In the genomic region with DNA sequence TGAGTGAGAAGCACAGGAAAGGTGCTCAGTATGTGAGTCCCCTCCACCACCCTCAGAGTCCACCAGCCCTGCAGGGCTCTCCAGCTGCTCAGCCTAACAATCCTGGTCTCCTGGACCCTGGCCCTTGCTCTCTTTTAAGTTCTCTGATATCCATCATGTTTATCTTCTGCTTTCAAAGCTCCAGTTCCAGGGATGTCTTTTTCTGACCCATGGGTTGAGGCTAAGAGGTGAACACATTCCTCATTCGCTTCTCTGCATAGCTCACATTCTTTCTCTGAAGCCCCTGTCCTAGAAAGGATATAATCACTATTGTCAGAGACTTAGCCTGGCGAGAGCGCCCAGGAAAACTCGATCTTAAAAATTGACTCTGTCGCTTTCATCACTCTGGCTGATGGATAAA, we compare ENCODE assay signal across 25 cellular contexts.
DNase-seq lines count a peak whose midpoint lies in the region; ATAC-seq, FAIRE-seq and TF ChIP-seq lines count a peak whose summit lies in the region.
"Had no signal": no experiment of that assay in that cellular context is flagged by ENCODE, and none has a peak within 500 bp of the region (broad histone marks: within the 10 kb centered on the region; RNA-seq: fewer than 3 reads in every experiment).

No MANE protein-coding gene starts in this region.

- H2BK12ac ChIP-seq in mesenchymal stem cell (ENCODE audit: low read length in 2 of 2) = no peak overlapping the region

- H3K4me3 ChIP-seq in HepG2 (replicated peaks in 1 of 3; ENCODE audit: insufficient read depth in 1 of 3, low read depth in 2 of 3, low read length in 3 of 3) (no peak overlapping the region), right lobe of liver (no peak overlapping the region), mesenchymal stem cell (ENCODE audit: insufficient read depth in 1 of 2, low read depth in 1 of 2, low read length in 2 of 2) (no peak overlapping the region)
- H3K4me3 ChIP-seq: SK-N-MC, upper lobe of left lung had no signal

- H3K4me1 Mint-ChIP-seq in type B pancreatic cell (ENCODE audit: unreplicated experiment) = peaks cover 27% of the 10 kb centered on the region

- no peaks in the 10 kb centered on the region for H3K36me3 Mint-ChIP-seq in type B pancreatic cell
- H3K36me3 Mint-ChIP-seq: brain; CD4-positive, alpha-beta memory T cell had no signal

- H3K27ac ChIP-seq in HepG2 (ENCODE audit: extremely low read length, insufficient read depth, low read length) (peak overlapping the region; percentile 36), right lobe of liver (no peak overlapping the region), mesenchymal stem cell (ENCODE audit: low read length, poor library complexity, severe bottlenecking) (peak overlapping the region; percentile 37)
- H3K27ac ChIP-seq: SK-N-MC, upper lobe of left lung had no signal

- H3K9ac ChIP-seq in HepG2 (ENCODE audit: insufficient read depth, low read depth, low read length) = no peak overlapping the region
- H3K9ac ChIP-seq in mesenchymal stem cell (ENCODE audit: low read length) = no peak overlapping the region

- in situ Hi-C loops in HepG2 (cut with HindIII; ENCODE audit: extremely low pct_ligation_motif_present, low pct_unique_long_range_greater_than_20kb) = no loop called here

- no peaks in the 10 kb centered on the region for H3K79me2 ChIP-seq in HepG2 (ENCODE audit: insufficient read depth, low read length)

- peak; percentile 94 for FAIRE-seq in HepG2 (lab: Jason Lieb, UNC)
- FAIRE-seq: TTC549 had no signal

- no peak overlapping the region for H3K23ac ChIP-seq in mesenchymal stem cell (ENCODE audit: low read length in 2 of 2)

- H2BK120ac ChIP-seq in mesenchymal stem cell (ENCODE audit: low read depth, low read length) = no peak overlapping the region

- no peaks in the 10 kb centered on the region for H3K36me3 ChIP-seq in HepG2 (replicated peaks in 1 of 2; ENCODE audit: control insufficient read depth in 1 of 2, insufficient read depth in 2 of 2, low read length in 2 of 2)
- no peaks in the 10 kb centered on the region for H3K36me3 ChIP-seq in right lobe of liver
- H3K36me3 ChIP-seq in mesenchymal stem cell (ENCODE audit: control insufficient read depth in 1 of 2, insufficient read depth in 2 of 2, low read depth in 1 of 2, low read length in 2 of 2) = no peaks in the 10 kb centered on the region
- H3K36me3 ChIP-seq: upper lobe of left lung had no signal

- TF ChIP-seq CTCF in HepG2 (CRISPR knock-in tag; IDR thresholded peaks at IDR 0.05) = no peak
- no peak for TF ChIP-seq CTCF in right lobe of liver (IDR thresholded peaks at IDR 0.05)
- no peak for TF ChIP-seq CTCF in type B pancreatic cell (conservative IDR thresholded peaks at IDR 0.05)

- peak overlapping the region; percentile 58 for H3K27ac Mint-ChIP-seq in type B pancreatic cell
- H3K27ac Mint-ChIP-seq: activated CD4-positive, alpha-beta T cell treated with anti-CD3 and anti-CD28 coated beads for 36 hours had no signal

- H3K9me3 Mint-ChIP-seq in type B pancreatic cell = peaks cover 3% of the 10 kb centered on the region
- H3K9me3 Mint-ChIP-seq: activated T-cell treated with anti-CD3 and anti-CD28 coated beads, Interleukin-2, amount 50 U/mL, for 4 hours; brain; CD4-positive, alpha-beta memory T cell had no signal

- no peak overlapping the region for H3K4me3 Mint-ChIP-seq in type B pancreatic cell
- H3K4me3 Mint-ChIP-seq: activated CD4-positive, alpha-beta T cell treated with anti-CD3 and anti-CD28 coated beads for 36 hours; activated T-cell treated with anti-CD3 and anti-CD28 coated beads, Interleukin-2, amount 50 U/mL, for 4 hours; brain; CD4-positive, alpha-beta memory T cell; naive B cell had no signal

- no peaks in the 10 kb centered on the region for H3K27me3 Mint-ChIP-seq in type B pancreatic cell
- H3K27me3 Mint-ChIP-seq: activated CD4-positive, alpha-beta T cell treated with anti-CD3 and anti-CD28 coated beads for 36 hours; CD4-positive, alpha-beta memory T cell had no signal

- H2BK15ac ChIP-seq in mesenchymal stem cell (ENCODE audit: low read depth, poor library complexity, severe bottlenecking) = no peak overlapping the region

- intact Hi-C loops in HepG2 (cut with micrococcal nuclease; ENCODE audit: unreplicated experiment) = no loop called here
- intact Hi-C loops in right lobe of liver (cut with DNase I) = no loop called here

- POLR2A ChIA-PET in HepG2 (lab: Yijun Ruan, JAX) = no interaction called here

- H2AK5ac ChIP-seq in mesenchymal stem cell (ENCODE audit: low read length, severe bottlenecking) = no peak overlapping the region

- H3K4ac ChIP-seq in mesenchymal stem cell (ENCODE audit: low read depth in 1 of 2, low read length in 2 of 2) = no peak overlapping the region

- CTCF ChIA-PET in HepG2 (lab: Yijun Ruan, JAX; ENCODE audit: low intra/inter-chr PET ratio, low total read pairs) = no interaction called here

- no peak overlapping the region for H4K91ac ChIP-seq in mesenchymal stem cell (ENCODE audit: low read length)

- H3K14ac ChIP-seq in mesenchymal stem cell (ENCODE audit: low read length in 2 of 2) = no peak overlapping the region

- peak; percentile 94 for ATAC-seq in HepG2
- no peak for ATAC-seq in right lobe of liver
- ATAC-seq: activated CD4-positive, alpha-beta T cell treated with anti-CD3 and anti-CD28 coated beads for 36 hours; activated T-cell treated with anti-CD3 and anti-CD28 coated beads, Interleukin-2, amount 50 U/mL, for 4 hours; left cardiac atrium had no signal

- DNase-seq in HepG2 (ENCODE audit: low spot score) (peak; percentile 92), right lobe of liver (no peak), cerebellar cortex (ENCODE audit: low spot score) (peak; percentile 65), mesenchymal stem cell (no peak), type B pancreatic cell (ENCODE audit: extremely low spot score, unreplicated experiment) (no peak), Kasumi-1 (lab: John Stamatoyannopoulos, UW) (no peak), retina (no peak)
- DNase-seq in stimulated activated CD4-positive, alpha-beta T cell treated with anti-CD3 and anti-CD28 coated beads, Interleukin-12 subunit alpha, Interleukin-12 subunit beta, amount 100 ng/mL, for 4 hours = no peak
- DNase-seq: activated CD4-positive, alpha-beta T cell treated with anti-CD3 and anti-CD28 coated beads for 36 hours; activated T-cell treated with anti-CD3 and anti-CD28 coated beads, Interleukin-2, amount 50 U/mL, for 4 hours; CD4-positive, alpha-beta memory T cell; DMS 273 treated with DMSO at 0.1 percent for 48 hours; effector memory CD4-positive, alpha-beta T cell; HCEC 1CT; head of caudate nucleus; left cardiac atrium; MV-4-11; naive B cell; NCI-H146; NCI-H446; stimulated activated CD4-positive, alpha-beta T cell treated with anti-CD3 and anti-CD28 coated beads, Interleukin-2, amount 100 ng/mL, for 48 hours; upper lobe of left lung had no signal

- no peak overlapping the region for H2BK5ac ChIP-seq in mesenchymal stem cell (ENCODE audit: low read depth, low read length, poor library complexity, severe bottlenecking)

- H3K79me1 ChIP-seq in mesenchymal stem cell (replicated peaks; ENCODE audit: low read length, poor library complexity, severe bottlenecking) = no peaks in the 10 kb centered on the region

- H3K4me1 ChIP-seq in HepG2 (ENCODE audit: insufficient read depth, low read length) (peaks cover 21% of the 10 kb centered on the region), right lobe of liver (no peaks in the 10 kb centered on the region), mesenchymal stem cell (ENCODE audit: control insufficient read depth, insufficient read depth, low read depth, low read length) (peaks cover 7% of the 10 kb centered on the region)

- no TSS peak for BruUV-seq in HepG2 (replicated peaks; lab: Mats Ljungman, UMichigan)

- TF ChIP-seq EP300 in HepG2 (IDR thresholded peaks at IDR 0.05; ENCODE audit: low read depth in 2 of 2, low read length in 2 of 2) (peak in 1 of 2 experiments; percentile 57; a peak in 1 of 4 replicates), HepG2 (CRISPR knock-in tag; IDR thresholded peaks at IDR 0.05; ENCODE audit: borderline replicate concordance) (no peak)

- no peaks in the 10 kb centered on the region for H3K9me3 ChIP-seq in HepG2 (ENCODE audit: low read length)
- H3K9me3 ChIP-seq in right lobe of liver = no peaks in the 10 kb centered on the region
- no peaks in the 10 kb centered on the region for H3K9me3 ChIP-seq in mesenchymal stem cell (ENCODE audit: control insufficient read depth, low read length)
- H3K9me3 ChIP-seq: upper lobe of left lung had no signal

- H3K27me3 ChIP-seq in HepG2 (ENCODE audit: control insufficient read depth in 1 of 2, insufficient read depth in 2 of 2, low read length in 2 of 2) (no peaks in the 10 kb centered on the region), right lobe of liver (no peaks in the 10 kb centered on the region), mesenchymal stem cell (ENCODE audit: control insufficient read depth in 1 of 2, insufficient read depth in 1 of 2, low read length in 2 of 2) (no peaks in the 10 kb centered on the region)
- H3K27me3 ChIP-seq: upper lobe of left lung had no signal

- H3K4me2 ChIP-seq in HepG2 (ENCODE audit: low read depth, low read length) (peak overlapping the region; percentile 19), mesenchymal stem cell (ENCODE audit: low read length, poor library complexity, severe bottlenecking) (no peak overlapping the region)

- H4K20me1 ChIP-seq in HepG2 (ENCODE audit: insufficient read depth, low read length) = no peaks in the 10 kb centered on the region

- no peak for TF ChIP-seq RAD21 in HepG2 (CRISPR knock-in tag; IDR thresholded peaks at IDR 0.05)

- H2AFZ ChIP-seq in HepG2 (ENCODE audit: low read length) (no peak overlapping the region), mesenchymal stem cell (ENCODE audit: low read depth, low read length) (no peak overlapping the region)

- WGBS in HepG2 (ENCODE audit: low lambda C conversion rate) = 3% methylated on average over 5 of the region's 5 CpGs
- 60% methylated on average over 5 of the region's 5 CpGs for WGBS in right lobe of liver (ENCODE audit: insufficient coverage, low coverage, low lambda C conversion rate, missing lambda C conversion rate)
- 47% methylated on average over 5 of the region's 5 CpGs for WGBS in mesenchymal stem cell

- no peak overlapping the region for H4K8ac ChIP-seq in mesenchymal stem cell (ENCODE audit: low read length)

- H3K18ac ChIP-seq in mesenchymal stem cell (ENCODE audit: low read depth in 1 of 2, low read length in 2 of 2) = no peak overlapping the region

- TF ChIP-seq POLR2A in HepG2 (IDR thresholded peaks at IDR 0.05; ENCODE audit: insufficient read depth in 1 of 2, low read depth in 2 of 2, low read length in 2 of 2) (no peak), right lobe of liver (IDR thresholded peaks at IDR 0.05) (no peak)

Comparison
In these comparisons a context has a peak if more than half of its experiments do, and no peak if none do; other contexts are left out.
1. DNase-seq: peak in HepG2 (single experiment) and cerebellar cortex (single experiment); none in right lobe of liver (0 of 3), mesenchymal stem cell (single experiment), type B pancreatic cell (single experiment), stimulated activated CD4-positive, alpha-beta T cell treated with anti-CD3 and anti-CD28 coated beads, Interleukin-12 subunit alpha, Interleukin-12 subunit beta, amount 100 ng/mL, for 4 hours (single experiment), Kasumi-1 (0 of 2) and retina (single experiment).
2. H3K27ac ChIP-seq: peak in HepG2 (single experiment) and mesenchymal stem cell (single experiment); none in right lobe of liver (0 of 3).